ENCODE assay signal across 17 cellular contexts in genomic region chr22:44166448-44166847, GRCh38. TPM values are rescaled to one million over a fixed set of nuclear protein-coding genes. Genes with fewer than 3 reads are reported as not detected.
DNase-seq lines count a peak whose midpoint lies in the region; ATAC-seq and TF ChIP-seq lines count a peak whose summit lies in the region.
"Had no signal": no experiment of that assay in that cellular context is flagged by ENCODE, and none has a peak within 500 bp of the region (broad histone marks: within the 10 kb centered on the region; RNA-seq: fewer than 3 reads in every experiment).

No MANE protein-coding gene starts in this region.

- H2BK5ac ChIP-seq in neuronal stem cell (ENCODE audit: low read length): peak overlapping the region; percentile 59

- H3K4me3 Mint-ChIP-seq in stimulated activated memory B cell treated with anti-CD40 and anti-IgM and Interleukin-4, amounts not matched to agents 10 μg/mL and 1 μg/mL and 100 μg/mL, for 72 hours: no peak overlapping the region
- H3K4me3 Mint-ChIP-seq: CD4-positive, alpha-beta T cell; GM23338 had no signal

- H3K4ac ChIP-seq in neuronal stem cell (ENCODE audit: low read length): no peak overlapping the region

- H4K8ac ChIP-seq in neuronal stem cell (ENCODE audit: low read depth, low read length): no peak overlapping the region

- TF ChIP-seq CTCF in A673 (conservative IDR thresholded peaks at IDR 0.05; ENCODE audit: low read depth, low read length) (no peak), HEK293 (tag by site-specific recombination; IDR thresholded peaks at IDR 0.05) (no peak), gastroesophageal sphincter (IDR thresholded peaks at IDR 0.05) (no peak), transverse colon (IDR thresholded peaks at IDR 0.05) (no peak), breast epithelium (IDR thresholded peaks at IDR 0.05) (no peak)

- no peaks in the 10 kb centered on the region for H3K36me3 ChIP-seq in A673 (ENCODE audit: insufficient read depth, low read length, poor library complexity, severe bottlenecking)
- H3K36me3 ChIP-seq in HEK293 (ENCODE audit: control insufficient read depth in 2 of 2, insufficient read depth in 1 of 2, low read length in 2 of 2): no peaks in the 10 kb centered on the region
- H3K36me3 ChIP-seq in neuronal stem cell (replicated peaks in 1 of 2; ENCODE audit: control insufficient read depth in 2 of 2, insufficient read depth in 2 of 2, low read length in 2 of 2): no peaks in the 10 kb centered on the region
- peaks cover 0 to 73% of the 10 kb centered on the region in 2 donors for H3K36me3 ChIP-seq in gastroesophageal sphincter
- no peaks in the 10 kb centered on the region for H3K36me3 ChIP-seq in transverse colon
- H3K36me3 ChIP-seq in breast epithelium: no peaks in the 10 kb centered on the region
- H3K36me3 ChIP-seq: BE2C had no signal

- H3K4me1 ChIP-seq in A673 (ENCODE audit: insufficient read depth, low read length, poor library complexity, severe bottlenecking): peaks cover 5% of the 10 kb centered on the region
- no peaks in the 10 kb centered on the region for H3K4me1 ChIP-seq in HEK293 (ENCODE audit: control insufficient read depth, insufficient read depth, low read length)
- H3K4me1 ChIP-seq in neuronal stem cell (ENCODE audit: control insufficient read depth in 2 of 2, insufficient read depth in 1 of 2, low read depth in 1 of 2, low read length in 2 of 2): peaks cover 8 to 13% of the 10 kb centered on the region in 2 donors
- H3K4me1 ChIP-seq in gastroesophageal sphincter: no peaks in the 10 kb centered on the region
- no peaks in the 10 kb centered on the region for H3K4me1 ChIP-seq in transverse colon
- H3K4me1 ChIP-seq in breast epithelium: no peaks in the 10 kb centered on the region
- H3K4me1 ChIP-seq: BE2C, Caco-2 had no signal

- H3K4me3 ChIP-seq in A673 (ENCODE audit: low read depth, low read length, poor library complexity, severe bottlenecking) (no peak overlapping the region), HEK293 (ENCODE audit: low read depth, low read length) (no peak overlapping the region), neuronal stem cell (ENCODE audit: low read length in 2 of 2) (no peak overlapping the region), gastroesophageal sphincter (no peak overlapping the region), transverse colon (no peak overlapping the region), breast epithelium (no peak overlapping the region)
- H3K4me3 ChIP-seq: GM23338, K562 had no signal

- POLR2A ChIA-PET in A673 (lab: Charles Lee; ENCODE audit: low non-redundant PET): no interaction called here
- POLR2A ChIA-PET in HEK293 (lab: Yijun Ruan, JAX): no interaction called here

- no peaks in the 10 kb centered on the region for H3K27me3 ChIP-seq in A673 (replicated peaks; ENCODE audit: insufficient read depth, low read depth, low read length, poor library complexity)
- H3K27me3 ChIP-seq in neuronal stem cell (ENCODE audit: control insufficient read depth in 3 of 3, insufficient read depth in 3 of 3, low read depth in 1 of 3, low read length in 3 of 3): peaks cover 0 to 7% (median 0%) of the 10 kb centered on the region in 3 experiments
- H3K27me3 ChIP-seq in gastroesophageal sphincter: no peaks in the 10 kb centered on the region
- H3K27me3 ChIP-seq in transverse colon: no peaks in the 10 kb centered on the region
- H3K27me3 ChIP-seq in breast epithelium: no peaks in the 10 kb centered on the region
- H3K27me3 ChIP-seq: BE2C had no signal

- in situ Hi-C loops in transverse colon (cut with MboI; ENCODE audit: low pct_ligation_motif_present in 1 of 4, low pct_unique_long_range_greater_than_20kb in 1 of 4, low sequenced_read_pairs in 3 of 4): no loop called here

- CTCF ChIA-PET in A673 (lab: Charles Lee) (no interaction called here), HEK293 (lab: Yijun Ruan, JAX) (interaction anchor here (1.1 kb wide), 1 partner anchor 278 kb away, joined by 6 read pairs; no protein-coding TSS in a partner anchor)

- no peaks in the 10 kb centered on the region for H3K4me1 Mint-ChIP-seq in stimulated activated memory B cell treated with anti-CD40 and anti-IgM and Interleukin-4, amounts not matched to agents 10 μg/mL and 1 μg/mL and 100 μg/mL, for 72 hours

- H3K9me3 Mint-ChIP-seq in stimulated activated memory B cell treated with anti-CD40 and anti-IgM and Interleukin-4, amounts not matched to agents 10 μg/mL and 1 μg/mL and 100 μg/mL, for 72 hours: no peaks in the 10 kb centered on the region
- H3K9me3 Mint-ChIP-seq: CD4-positive, alpha-beta T cell; GM23338 had no signal

- H3K27ac Mint-ChIP-seq in stimulated activated memory B cell treated with anti-CD40 and anti-IgM and Interleukin-4, amounts not matched to agents 10 μg/mL and 1 μg/mL and 100 μg/mL, for 72 hours: no peak overlapping the region
- H3K27ac Mint-ChIP-seq: CD4-positive, alpha-beta T cell; GM23338 had no signal

- no peak for ATAC-seq in gastroesophageal sphincter
- ATAC-seq in stimulated activated memory B cell treated with anti-CD40 and anti-IgM and Interleukin-4, amounts not matched to agents 10 μg/mL and 1 μg/mL and 100 μg/mL, for 72 hours: no peak
- ATAC-seq: K562 had no signal

- TF ChIP-seq POLR2A in gastroesophageal sphincter (IDR thresholded peaks at IDR 0.05) (no peak), transverse colon (IDR thresholded peaks at IDR 0.05) (no peak), breast epithelium (IDR thresholded peaks at IDR 0.05) (no peak)

- no CpG with 5 or more reads among the region's 9 CpGs for WGBS in neuronal stem cell (ENCODE audit: extremely low coverage in 2 of 2, insufficient read length in 2 of 2, insufficient replicate concordance in 1 of 2), 2 donors
- WGBS in gastroesophageal sphincter (ENCODE audit: low coverage in 1 of 2), 2 donors: no CpG with 5 or more reads among the region's 9 CpGs
- WGBS in transverse colon (ENCODE audit: low coverage in 1 of 2), 2 donors: 93% methylated on average over 9 of the region's 9 CpGs; no CpG with 5 or more reads in 1 of the 2 donors

- H3K18ac ChIP-seq in neuronal stem cell (ENCODE audit: low read length): peak overlapping the region; percentile 94

- H3K27ac ChIP-seq in A673 (ENCODE audit: low read depth, low read length, poor library complexity, severe bottlenecking): peak overlapping the region; percentile 4
- no peak overlapping the region for H3K27ac ChIP-seq in HEK293 (ENCODE audit: extremely low read depth, low read depth, low read length)
- H3K27ac ChIP-seq in neuronal stem cell (replicated peaks; ENCODE audit: low read length): no peak overlapping the region
- H3K27ac ChIP-seq in gastroesophageal sphincter: no peak overlapping the region
- no peak overlapping the region for H3K27ac ChIP-seq in transverse colon
- no peak overlapping the region for H3K27ac ChIP-seq in breast epithelium
- H3K27ac ChIP-seq: C4-2B had no signal

- peak overlapping the region; percentile 68 for H2BK15ac ChIP-seq in neuronal stem cell (ENCODE audit: low read length)

- intact Hi-C loops in A673 (cut with micrococcal nuclease; ENCODE audit: unreplicated experiment): no loop called here
- intact Hi-C loops in transverse colon (cut with DNase I; ENCODE audit: low total_unique reads): no loop called here
- intact Hi-C loops in breast epithelium (cut with DNase I; ENCODE audit: low total_unique reads): no loop called here

- no peaks in the 10 kb centered on the region for H3K9me3 ChIP-seq in A673 (ENCODE audit: low read depth, low read length, poor library complexity, severe bottlenecking)
- no peaks in the 10 kb centered on the region for H3K9me3 ChIP-seq in HEK293 (ENCODE audit: control insufficient read depth, insufficient read depth, low read depth, low read length)
- no peaks in the 10 kb centered on the region for H3K9me3 ChIP-seq in neuronal stem cell (replicated peaks in 1 of 2; ENCODE audit: control insufficient read depth in 2 of 2, insufficient read depth in 1 of 2, low read depth in 1 of 2, low read length in 2 of 2)
- no peaks in the 10 kb centered on the region for H3K9me3 ChIP-seq in gastroesophageal sphincter
- H3K9me3 ChIP-seq in transverse colon: no peaks in the 10 kb centered on the region
- no peaks in the 10 kb centered on the region for H3K9me3 ChIP-seq in breast epithelium
- H3K9me3 ChIP-seq: BE2C, Caco-2 had no signal

- H4K91ac ChIP-seq in neuronal stem cell (ENCODE audit: low read depth, low read length, poor library complexity): no peak overlapping the region

- BruUV-seq in A673 (replicated peaks; lab: Mats Ljungman, UMichigan): no TSS peak

- no peak overlapping the region for H3K9ac ChIP-seq in neuronal stem cell (ENCODE audit: low read depth, low read length, poor library complexity)

- H3K79me1 ChIP-seq in neuronal stem cell (ENCODE audit: low read depth, low read length): no peaks in the 10 kb centered on the region

- H3K23ac ChIP-seq in neuronal stem cell (ENCODE audit: low read depth, low read length, poor library complexity): no peak overlapping the region

- H3K14ac ChIP-seq in neuronal stem cell (ENCODE audit: low read length): no peak overlapping the region

- H2BK12ac ChIP-seq in neuronal stem cell (ENCODE audit: low read length): no peak overlapping the region

- H3K4me2 ChIP-seq in neuronal stem cell (ENCODE audit: insufficient read depth, low read length, poor library complexity, severe bottlenecking): no peak overlapping the region
- H3K4me2 ChIP-seq: GM23338 had no signal

- peak overlapping the region; percentile 24 for H2AFZ ChIP-seq in neuronal stem cell (ENCODE audit: low read length)
- H2AFZ ChIP-seq: GM23338 had no signal

- no peak for DNase-seq in A673 (ENCODE audit: low spot score)
- peak; percentile 31 for DNase-seq in astrocyte of the hippocampus (ENCODE audit: low read depth, low spot score)
- DNase-seq in neuronal stem cell (ENCODE audit: low spot score): no peak
- DNase-seq in transverse colon: no peak
- DNase-seq in breast epithelium (ENCODE audit: low spot score in 2 of 2): no peak
- DNase-seq: ACHN; BE2C; Caco-2; CD4-positive, alpha-beta T cell had no signal

- no peaks in the 10 kb centered on the region for H3K27me3 Mint-ChIP-seq in stimulated activated memory B cell treated with anti-CD40 and anti-IgM and Interleukin-4, amounts not matched to agents 10 μg/mL and 1 μg/mL and 100 μg/mL, for 72 hours
- H3K27me3 Mint-ChIP-seq: CD4-positive, alpha-beta T cell had no signal

- H2BK120ac ChIP-seq in neuronal stem cell (ENCODE audit: low read depth, low read length): peak overlapping the region; percentile 63

- peak overlapping the region; percentile 94 for H2AK5ac ChIP-seq in neuronal stem cell (ENCODE audit: low read depth, low read length)

- H3K36me3 Mint-ChIP-seq in stimulated activated memory B cell treated with anti-CD40 and anti-IgM and Interleukin-4, amounts not matched to agents 10 μg/mL and 1 μg/mL and 100 μg/mL, for 72 hours: peaks cover 46% of the 10 kb centered on the region

- TF ChIP-seq EP300 in gastroesophageal sphincter (IDR thresholded peaks at IDR 0.05): no peak
- no peak for TF ChIP-seq EP300 in transverse colon (IDR thresholded peaks at IDR 0.05; ENCODE audit: low read depth)

TF ChIP-seq in HEK293, 187 proteins besides CTCF, POLR2A, EP300 and RAD21 (continues in another document):
- TF ChIP-seq ZNF423 (tag by site-specific recombination; IDR thresholded peaks at IDR 0.05): peak; percentile 55; the same call in 1 of the 2 replicates

RNA-seq across cellular contexts. Expression of gene PARVG, which starts 14.3 kb away (rescaled TPM):
- total RNA-seq in A673 (2021): 13.9 and 14.7 TPM in 2 replicates
- polyA plus RNA-seq in neuronal stem cell (2013, experiment 1 of 2): 0.18 TPM
- polyA plus RNA-seq in neuronal stem cell (2013, experiment 2 of 2): 0.06 TPM
- 10 to 100 TPM in 2 of 4 donors, 1 to 10 TPM in 2; 7.0 to 18.2 (median 11.3) TPM for total RNA-seq in gastroesophageal sphincter
- total RNA-seq in transverse colon: 10 to 100 TPM in 2 of 4 donors, 1 to 10 TPM in 1, under 1 TPM in 1; 1.00 to 37.8 (median 20.6) TPM
- total RNA-seq in breast epithelium: 10 to 100 TPM; 10.2 to 39.2 (median 26.2) TPM
- total RNA-seq: A172, Caco-2, HT-29 had no signal
- polyA plus RNA-seq: K562 had no signal
